ENCODE assay signal across 20 cellular contexts in the genomic region with DNA sequence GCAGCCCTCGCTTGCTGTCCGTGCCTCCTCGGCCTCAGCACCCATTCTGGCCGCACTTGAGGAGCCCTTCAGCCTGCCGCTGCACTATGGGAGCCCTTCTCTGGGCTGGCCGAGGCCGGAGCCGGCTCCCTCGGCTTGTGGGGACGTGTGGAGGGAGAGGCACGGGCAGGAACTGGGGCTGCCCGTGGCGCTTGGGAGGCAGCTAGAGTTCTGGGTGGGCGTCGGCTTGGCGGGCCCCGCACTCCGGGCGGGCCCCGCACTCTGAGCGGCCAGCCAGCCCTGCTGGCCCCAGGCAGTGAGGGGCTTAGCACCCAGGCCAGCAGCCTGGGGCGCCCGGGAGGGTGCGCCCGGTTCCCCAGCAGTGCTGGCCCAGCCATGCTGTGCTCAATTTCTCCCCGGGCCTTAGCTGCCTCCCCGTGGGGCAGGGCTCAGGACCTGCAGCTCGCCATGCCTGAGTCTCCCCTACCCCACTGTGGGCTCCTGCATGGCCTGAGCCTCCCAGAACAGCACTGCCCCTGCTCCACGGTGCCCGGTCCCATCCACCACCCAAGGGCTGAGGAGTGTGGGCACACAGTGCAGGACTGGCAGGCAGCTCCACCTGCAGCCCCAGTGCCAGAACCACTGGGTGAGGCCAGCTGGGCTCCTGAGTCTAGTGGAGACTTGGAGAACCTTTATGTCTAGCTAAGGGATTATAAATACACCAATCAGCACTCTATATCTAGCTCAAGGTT.
DNase-seq lines count a peak whose midpoint lies in the region; ATAC-seq, FAIRE-seq and TF ChIP-seq lines count a peak whose summit lies in the region.
"Had no signal": no experiment of that assay in that cellular context is flagged by ENCODE, and none has a peak within 500 bp of the region (broad histone marks: within the 10 kb centered on the region; RNA-seq: fewer than 3 reads in every experiment).

No MANE protein-coding gene starts in this region.

- TF ChIP-seq POLR2A in testis (IDR thresholded peaks at IDR 0.05) (no peak), right lobe of liver (IDR thresholded peaks at IDR 0.05) (no peak)

- no peak for FAIRE-seq in kidney (lab: Jason Lieb, UNC)
- FAIRE-seq: D721Med, GM12891, GM18507 had no signal

- no peak overlapping the region for H3K4me2 ChIP-seq in neuronal stem cell (ENCODE audit: insufficient read depth, low read length, poor library complexity, severe bottlenecking)
- H3K4me2 ChIP-seq: BLaER1 treated with 17β-estradiol and CSF1 and Interleukin-3, amounts not matched to agents 10 nM and 100 nM; GM23338 had no signal

- no peaks in the 10 kb centered on the region for H3K36me3 ChIP-seq in kidney (ENCODE audit: control insufficient read depth in 1 of 2, insufficient read depth in 2 of 2, low read length in 2 of 2)
- no peaks in the 10 kb centered on the region for H3K36me3 ChIP-seq in neuronal stem cell (replicated peaks in 1 of 2; ENCODE audit: control insufficient read depth in 2 of 2, insufficient read depth in 2 of 2, low read length in 2 of 2)
- H3K36me3 ChIP-seq in testis (ENCODE audit: low read depth, missing control alignments): no peaks in the 10 kb centered on the region
- H3K36me3 ChIP-seq in right lobe of liver: no peaks in the 10 kb centered on the region
- H3K36me3 ChIP-seq: BE2C; BLaER1 treated with 17β-estradiol and CSF1 and Interleukin-3, amounts not matched to agents 10 nM and 100 nM had no signal

- no peak for TF ChIP-seq CTCF in kidney (IDR thresholded peaks at IDR 0.05; ENCODE audit: borderline replicate concordance, extremely low read depth, insufficient read depth)
- no peak for TF ChIP-seq CTCF in testis (IDR thresholded peaks at IDR 0.05)
- TF ChIP-seq CTCF in right lobe of liver (IDR thresholded peaks at IDR 0.05): no peak

- H3K9ac ChIP-seq in kidney (ENCODE audit: low read length in 2 of 2): no peak overlapping the region
- H3K9ac ChIP-seq in neuronal stem cell (ENCODE audit: low read depth, low read length, poor library complexity): no peak overlapping the region
- H3K9ac ChIP-seq: BLaER1 treated with 17β-estradiol and CSF1 and Interleukin-3, amounts not matched to agents 10 nM and 100 nM had no signal

- no peak overlapping the region for H3K4ac ChIP-seq in neuronal stem cell (ENCODE audit: low read length)

- no peak overlapping the region for H3K4me3 ChIP-seq in kidney (ENCODE audit: low read length in 2 of 2)
- H3K4me3 ChIP-seq in neuronal stem cell (ENCODE audit: low read length in 2 of 2): peak overlapping the region in 1 of 2 donors; percentile 25
- peak overlapping the region; percentile 26 to 52 for H3K4me3 ChIP-seq in testis
- no peak overlapping the region for H3K4me3 ChIP-seq in right lobe of liver
- H3K4me3 ChIP-seq: BLaER1 treated with 17β-estradiol and CSF1 and Interleukin-3, amounts not matched to agents 10 nM and 100 nM; GM23338 had no signal

- intact Hi-C loops in kidney (cut with DNase I): no loop called here
- intact Hi-C loops in testis (cut with DNase I; ENCODE audit: low total_unique reads): no loop called here
- intact Hi-C loops in right lobe of liver (cut with DNase I): no loop called here

- H3K9me3 ChIP-seq in kidney (ENCODE audit: control insufficient read depth in 1 of 2, low read length in 2 of 2) (no peaks in the 10 kb centered on the region), neuronal stem cell (replicated peaks in 1 of 2; ENCODE audit: control insufficient read depth in 2 of 2, insufficient read depth in 1 of 2, low read depth in 1 of 2, low read length in 2 of 2) (no peaks in the 10 kb centered on the region), testis (no peaks in the 10 kb centered on the region), right lobe of liver (no peaks in the 10 kb centered on the region)
- H3K9me3 ChIP-seq: BE2C had no signal

- no peak overlapping the region for H4K91ac ChIP-seq in neuronal stem cell (ENCODE audit: low read depth, low read length, poor library complexity)

- no peak overlapping the region for H2BK5ac ChIP-seq in neuronal stem cell (ENCODE audit: low read length)

- H4K8ac ChIP-seq in neuronal stem cell (ENCODE audit: low read depth, low read length): no peak overlapping the region

- H2AK5ac ChIP-seq in neuronal stem cell (ENCODE audit: low read depth, low read length): no peak overlapping the region

- H3K18ac ChIP-seq in neuronal stem cell (ENCODE audit: low read length): peak overlapping the region; percentile 64

- no peak overlapping the region for H3K23ac ChIP-seq in neuronal stem cell (ENCODE audit: low read depth, low read length, poor library complexity)

- no peak overlapping the region for H2BK15ac ChIP-seq in neuronal stem cell (ENCODE audit: low read length)

- H2BK12ac ChIP-seq in neuronal stem cell (ENCODE audit: low read length): no peak overlapping the region

- H2BK120ac ChIP-seq in neuronal stem cell (ENCODE audit: low read depth, low read length): no peak overlapping the region

- no peaks in the 10 kb centered on the region for H3K79me1 ChIP-seq in neuronal stem cell (ENCODE audit: low read depth, low read length)

- no peaks in the 10 kb centered on the region for H3K4me1 ChIP-seq in kidney (ENCODE audit: control insufficient read depth in 1 of 2, insufficient read depth in 1 of 2, low read depth in 1 of 2, low read length in 2 of 2)
- H3K4me1 ChIP-seq in neuronal stem cell (ENCODE audit: control insufficient read depth in 2 of 2, insufficient read depth in 1 of 2, low read depth in 1 of 2, low read length in 2 of 2): no peaks in the 10 kb centered on the region
- no peaks in the 10 kb centered on the region for H3K4me1 ChIP-seq in testis
- no peaks in the 10 kb centered on the region for H3K4me1 ChIP-seq in right lobe of liver
- H3K4me1 ChIP-seq: BE2C; BLaER1 treated with 17β-estradiol and CSF1 and Interleukin-3, amounts not matched to agents 10 nM and 100 nM had no signal

- peak; percentile 54 for DNase-seq in kidney
- DNase-seq in neuronal stem cell (ENCODE audit: low spot score): no peak
- DNase-seq in testis: peak; percentile 29
- DNase-seq in AG20443 (ENCODE audit: low spot score): no peak
- no peak for DNase-seq in NCI-H510A treated with DMSO at 0.1 percent for 48 hours (lab: John Stamatoyannopoulos, UW)
- DNase-seq in right lobe of liver: no peak
- DNase-seq: AML-193; BE2C; CD4-positive, alpha-beta T cell; CD8-positive, alpha-beta memory T cell; DMS53; DMS79 treated with DMSO at 0.1 percent for 48 hours; GF-D8; H9 had no signal

- no peak overlapping the region for H3K14ac ChIP-seq in neuronal stem cell (ENCODE audit: low read length)

- no peak overlapping the region for H2AFZ ChIP-seq in neuronal stem cell (ENCODE audit: low read length)

- no CpG with 5 or more reads among the region's 30 CpGs for WGBS in neuronal stem cell (ENCODE audit: extremely low coverage in 2 of 2, insufficient read length in 2 of 2, insufficient replicate concordance in 1 of 2), 2 donors
- WGBS in testis, 2 donors: 76% methylated on average over 3 to 30 of the region's 30 CpGs
- WGBS in right lobe of liver (ENCODE audit: insufficient coverage, low coverage, low lambda C conversion rate, missing lambda C conversion rate): 20% methylated on average over 1 of the region's 30 CpGs

- H3K27ac ChIP-seq in kidney (ENCODE audit: low read depth in 2 of 2, low read length in 2 of 2) (no peak overlapping the region), neuronal stem cell (replicated peaks; ENCODE audit: low read length) (no peak overlapping the region), testis (no peak overlapping the region), right lobe of liver (no peak overlapping the region)
- H3K27ac ChIP-seq: BLaER1 treated with 17β-estradiol and CSF1 and Interleukin-3, amounts not matched to agents 10 nM and 100 nM had no signal

- H3K27me3 ChIP-seq in neuronal stem cell (ENCODE audit: control insufficient read depth in 3 of 3, insufficient read depth in 3 of 3, low read depth in 1 of 3, low read length in 3 of 3): no peaks in the 10 kb centered on the region
- H3K27me3 ChIP-seq in testis: no peaks in the 10 kb centered on the region
- H3K27me3 ChIP-seq in right lobe of liver: no peaks in the 10 kb centered on the region
- H3K27me3 ChIP-seq: BE2C; BLaER1 treated with 17β-estradiol and CSF1 and Interleukin-3, amounts not matched to agents 10 nM and 100 nM had no signal

- ATAC-seq in right lobe of liver: no peak
- ATAC-seq: GM23338, HCT116 had no signal

Comparison
In these comparisons a context has a peak if more than half of its experiments do, and no peak if none do; other contexts are left out.
1. DNase-seq: peak in kidney (single experiment) and testis (single experiment); none in neuronal stem cell (single experiment), AG20443 (single experiment), NCI-H510A treated with DMSO at 0.1 percent for 48 hours (single experiment) and right lobe of liver (0 of 3).
2. H3K4me3 ChIP-seq: peak in testis (2 of 2); none in kidney (0 of 2) and right lobe of liver (0 of 3).